ENCODE assay signal across 24 cellular contexts in genomic region chr11:34036456-34036855, GRCh38. TPM values are rescaled to one million over a fixed set of nuclear protein-coding genes. Genes with fewer than 3 reads are reported as not detected.
A peak's percentile ranks its signal among the peaks of the same experiment; 100 is the strongest.
DNase-seq lines count a peak whose midpoint lies in the region; FAIRE-seq and TF ChIP-seq lines count a peak whose summit lies in the region.
"Had no signal": no experiment of that assay in that cellular context is flagged by ENCODE, and none has a peak within 500 bp of the region (broad histone marks: within the 10 kb centered on the region; RNA-seq: fewer than 3 reads in every experiment).

No MANE protein-coding gene starts in this region.

- H3F3A ChIP-seq in smooth muscle cell (ENCODE audit: low read depth), result no peaks in the 10 kb centered on the region

- H3K36me3 ChIP-seq in Caco-2 (ENCODE audit: control insufficient read depth, insufficient read depth, low read length), result no peaks in the 10 kb centered on the region
- no peaks in the 10 kb centered on the region for H3K36me3 ChIP-seq in astrocyte (ENCODE audit: insufficient read depth, low read length)
- no peaks in the 10 kb centered on the region for H3K36me3 ChIP-seq in hepatocyte (replicated peaks; ENCODE audit: insufficient read depth, low read depth)
- no peaks in the 10 kb centered on the region for H3K36me3 ChIP-seq in Karpas-422 (ENCODE audit: insufficient read depth, low read length)
- no peaks in the 10 kb centered on the region for H3K36me3 ChIP-seq in smooth muscle cell (ENCODE audit: low read depth)
- H3K36me3 ChIP-seq: BLaER1 had no signal

- POLR2A ChIA-PET in Caco-2 (lab: Charles Lee), result interaction anchor here (0.7 kb wide), 1 partner anchor 13 kb away, joined by 3 read pairs; no protein-coding TSS in a partner anchor

- H3K27ac Mint-ChIP-seq in Caco-2 (ENCODE audit: unreplicated experiment), result peak overlapping the region; percentile 9
- no peak overlapping the region for H3K27ac Mint-ChIP-seq in astrocyte (ENCODE audit: unreplicated experiment)
- H3K27ac Mint-ChIP-seq in mesothelial cell of epicardium, result peak overlapping the region; percentile 19
- no peak overlapping the region for H3K27ac Mint-ChIP-seq in immature natural killer cell
- H3K27ac Mint-ChIP-seq: CD4-positive, CD25-positive, alpha-beta regulatory T cell had no signal

- H2AFZ ChIP-seq in astrocyte (ENCODE audit: low read depth, low read length) (no peak overlapping the region), hepatocyte (no peak overlapping the region), Karpas-422 (ENCODE audit: low read length) (no peak overlapping the region), smooth muscle cell (ENCODE audit: low read depth) (no peak overlapping the region)

- CTCF ChIA-PET in Caco-2 (lab: Charles Lee), result no interaction called here

- BruUV-seq in Caco-2 (replicated peaks; lab: Mats Ljungman, UMichigan), result no TSS peak

- H3K79me2 ChIP-seq in astrocyte (ENCODE audit: insufficient read depth, low read length) (no peaks in the 10 kb centered on the region), hepatocyte (no peaks in the 10 kb centered on the region), Karpas-422 (ENCODE audit: low read length) (no peaks in the 10 kb centered on the region), smooth muscle cell (ENCODE audit: low read depth) (no peaks in the 10 kb centered on the region)

- H3K27me3 Mint-ChIP-seq in Caco-2 (ENCODE audit: insufficient read depth, unreplicated experiment) (no peaks in the 10 kb centered on the region), astrocyte (ENCODE audit: low read depth, unreplicated experiment) (peaks cover 8% of the 10 kb centered on the region), mesothelial cell of epicardium (ENCODE audit: low read depth) (no peaks in the 10 kb centered on the region), immature natural killer cell (ENCODE audit: low read depth in 3 of 3) (peaks cover 0 to 3% (median 3%) of the 10 kb centered on the region in 3 donors)

- no peak for TF ChIP-seq CTCF in Caco-2 (IDR thresholded peaks at IDR 0.05; ENCODE audit: insufficient read depth in 1 of 2, low read depth in 1 of 2, low read length in 1 of 2, severe bottlenecking in 1 of 2, unreplicated experiment in 1 of 2)
- no peak for TF ChIP-seq CTCF in astrocyte (IDR thresholded peaks at IDR 0.05; ENCODE audit: insufficient read depth, low read depth, low read length)
- TF ChIP-seq CTCF in hepatocyte (IDR thresholded peaks at IDR 0.05; ENCODE audit: poor library complexity), result no peak
- TF ChIP-seq CTCF in mesothelial cell of epicardium (IDR thresholded peaks at IDR 0.05; ENCODE audit: unreplicated experiment), result no peak
- no peak for TF ChIP-seq CTCF in smooth muscle cell (IDR thresholded peaks at IDR 0.05; ENCODE audit: borderline replicate concordance, insufficient read depth, poor library complexity, severe bottlenecking)

- H3K9me2 ChIP-seq in hepatocyte (replicated peaks; ENCODE audit: insufficient read depth) (no peaks in the 10 kb centered on the region), Karpas-422 (replicated peaks; ENCODE audit: insufficient read depth, low read length) (no peaks in the 10 kb centered on the region)

- no peaks in the 10 kb centered on the region for H3K36me3 Mint-ChIP-seq in Caco-2 (ENCODE audit: insufficient read depth, unreplicated experiment)
- no peaks in the 10 kb centered on the region for H3K36me3 Mint-ChIP-seq in astrocyte (ENCODE audit: low read depth, unreplicated experiment)
- H3K36me3 Mint-ChIP-seq in mesothelial cell of epicardium, result no peaks in the 10 kb centered on the region
- H3K36me3 Mint-ChIP-seq in immature natural killer cell, result no peaks in the 10 kb centered on the region
- H3K36me3 Mint-ChIP-seq: CD4-positive, CD25-positive, alpha-beta regulatory T cell had no signal

- H3K27ac ChIP-seq in astrocyte (ENCODE audit: low read depth, low read length), result no peak overlapping the region
- no peak overlapping the region for H3K27ac ChIP-seq in hepatocyte
- no peak overlapping the region for H3K27ac ChIP-seq in Karpas-422 (ENCODE audit: low read length)
- H3K27ac ChIP-seq in smooth muscle cell (ENCODE audit: low read depth), result no peak overlapping the region
- H3K27ac ChIP-seq: BLaER1 had no signal

- in situ Hi-C loops in KBM-7 (cut with MboI; ENCODE audit: low pct_unique_long_range_greater_than_20kb, low sequenced_read_pairs), result no loop called here

- peak in 1 of 2 experiments; percentile 29 for DNase-seq in Caco-2
- peak; percentile 9 for DNase-seq in astrocyte (ENCODE audit: low read depth)
- DNase-seq in hepatocyte (ENCODE audit: low spot score), result peak; percentile 22
- no peak for DNase-seq in mesothelial cell of epicardium (ENCODE audit: low spot score in 2 of 2, unreplicated experiment in 2 of 2)
- DNase-seq in immature natural killer cell, result no peak
- DNase-seq in Karpas-422, result no peak
- no peak for DNase-seq in smooth muscle cell (lab: John Stamatoyannopoulos, UW; ENCODE audit: unreplicated experiment)
- DNase-seq in KBM-7, result no peak
- DNase-seq: 8988T; CD4-positive, CD25-positive, alpha-beta regulatory T cell; MM.1S; NCI-H1417; NCI-H1694; NCI-H2029 treated with DMSO at 0.1 percent for 48 hours; NCI-H446 treated with DMSO at 0.1 percent for 48 hours; NCI-H526; NCI-H82; NK-92 treated with Interleukin-12 subunit alpha and Interleukin-12 subunit beta, amount 100 ng/mL, for 24 hours; PC-3 had no signal

- intact Hi-C loops in Caco-2 (cut with micrococcal nuclease; ENCODE audit: unreplicated experiment), result loop anchor here (2.0 kb wide), 1 partner anchor 14 kb away; the partner anchor contains the start of gene CAPRIN1

- no peaks in the 10 kb centered on the region for H3K9me3 ChIP-seq in Caco-2
- no peaks in the 10 kb centered on the region for H3K9me3 ChIP-seq in astrocyte (ENCODE audit: insufficient read depth, low read depth, low read length)
- H3K9me3 ChIP-seq in hepatocyte (ENCODE audit: low read depth), result no peaks in the 10 kb centered on the region
- no peaks in the 10 kb centered on the region for H3K9me3 ChIP-seq in Karpas-422 (ENCODE audit: low read length)
- no peaks in the 10 kb centered on the region for H3K9me3 ChIP-seq in smooth muscle cell (replicated peaks; ENCODE audit: low read depth)
- H3K9me3 ChIP-seq: BLaER1 had no signal

- no peak for FAIRE-seq in astrocyte (lab: Jason Lieb, UNC)
- FAIRE-seq: D721Med, GM18507, H54, K562 had no signal

- H3K4me1 ChIP-seq in Caco-2 (peaks cover 8% of the 10 kb centered on the region), astrocyte (ENCODE audit: insufficient read depth, low read length) (no peaks in the 10 kb centered on the region), hepatocyte (ENCODE audit: insufficient read depth) (no peaks in the 10 kb centered on the region), Karpas-422 (ENCODE audit: low read length) (peaks cover 3% of the 10 kb centered on the region; the same call in 1 of the 2 replicates), smooth muscle cell (ENCODE audit: low read depth) (no peaks in the 10 kb centered on the region)
- H3K4me1 ChIP-seq: BLaER1 had no signal

- H4K20me1 ChIP-seq in astrocyte (ENCODE audit: insufficient read depth, low read length) (no peaks in the 10 kb centered on the region), hepatocyte (ENCODE audit: insufficient read depth, poor library complexity, severe bottlenecking) (no peaks in the 10 kb centered on the region), Karpas-422 (ENCODE audit: insufficient read depth, low read depth, low read length) (no peaks in the 10 kb centered on the region), smooth muscle cell (ENCODE audit: low read depth) (no peaks in the 10 kb centered on the region)
- H4K20me1 ChIP-seq: BLaER1 had no signal

- H3K27me3 ChIP-seq in Caco-2 (replicated peaks; ENCODE audit: control insufficient read depth, insufficient read depth, low read length), result no peaks in the 10 kb centered on the region
- H3K27me3 ChIP-seq in astrocyte (ENCODE audit: insufficient read depth, low read length), result no peaks in the 10 kb centered on the region
- no peaks in the 10 kb centered on the region for H3K27me3 ChIP-seq in hepatocyte
- H3K27me3 ChIP-seq in Karpas-422 (ENCODE audit: low read length), result no peaks in the 10 kb centered on the region
- no peaks in the 10 kb centered on the region for H3K27me3 ChIP-seq in smooth muscle cell (ENCODE audit: low read depth)
- H3K27me3 ChIP-seq: BLaER1 had no signal

- H3K9ac ChIP-seq in astrocyte (ENCODE audit: low read length), result no peak overlapping the region
- H3K9ac ChIP-seq in Karpas-422 (ENCODE audit: low read length), result no peak overlapping the region
- no peak overlapping the region for H3K9ac ChIP-seq in smooth muscle cell (ENCODE audit: low read depth)
- H3K9ac ChIP-seq: BLaER1 had no signal

- H3K9me3 Mint-ChIP-seq in Caco-2 (ENCODE audit: unreplicated experiment) (no peaks in the 10 kb centered on the region), astrocyte (ENCODE audit: unreplicated experiment) (no peaks in the 10 kb centered on the region), mesothelial cell of epicardium (peaks cover 6% of the 10 kb centered on the region), immature natural killer cell (peaks cover 0 to 4% (median 0%) of the 10 kb centered on the region in 6 donors)

- no peak overlapping the region for H3K4me3 ChIP-seq in Caco-2 (ENCODE audit: low read depth, low read length)
- no peak overlapping the region for H3K4me3 ChIP-seq in astrocyte (ENCODE audit: insufficient read depth, low read depth, low read length)
- H3K4me3 ChIP-seq in hepatocyte, result no peak overlapping the region
- H3K4me3 ChIP-seq in Karpas-422 (ENCODE audit: low read length), result no peak overlapping the region
- no peak overlapping the region for H3K4me3 ChIP-seq in smooth muscle cell
- H3K4me3 ChIP-seq: BLaER1, K562 had no signal

- peaks cover 8% of the 10 kb centered on the region for H3K4me1 Mint-ChIP-seq in Caco-2 (ENCODE audit: low read depth, unreplicated experiment)
- H3K4me1 Mint-ChIP-seq in astrocyte (ENCODE audit: low read depth, unreplicated experiment), result no peaks in the 10 kb centered on the region
- H3K4me1 Mint-ChIP-seq in mesothelial cell of epicardium, result peaks cover 12% of the 10 kb centered on the region
- H3K4me1 Mint-ChIP-seq in immature natural killer cell, result no peaks in the 10 kb centered on the region
- H3K4me1 Mint-ChIP-seq: CD4-positive, CD25-positive, alpha-beta regulatory T cell had no signal

- H3K4me2 ChIP-seq in astrocyte (ENCODE audit: low read length), result no peak overlapping the region
- no peak overlapping the region for H3K4me2 ChIP-seq in hepatocyte
- no peak overlapping the region for H3K4me2 ChIP-seq in Karpas-422 (ENCODE audit: low read depth, low read length, poor library complexity, severe bottlenecking)
- no peak overlapping the region for H3K4me2 ChIP-seq in smooth muscle cell
- H3K4me2 ChIP-seq: BLaER1 had no signal

- H3K4me3 Mint-ChIP-seq in Caco-2 (ENCODE audit: unreplicated experiment) (no peak overlapping the region), astrocyte (ENCODE audit: unreplicated experiment) (no peak overlapping the region), mesothelial cell of epicardium (no peak overlapping the region), immature natural killer cell (no peak overlapping the region)
- H3K4me3 Mint-ChIP-seq: CD4-positive, CD25-positive, alpha-beta regulatory T cell had no signal

- 75% methylated on average over 1 of the region's 1 CpG for WGBS in hepatocyte (ENCODE audit: low lambda C conversion rate, missing lambda C conversion rate)
- 89% methylated on average over 1 of the region's 1 CpG for WGBS in smooth muscle cell (ENCODE audit: low lambda C conversion rate)

RNA-seq across cellular contexts. Expression of gene CAPRIN1, which starts 15.1 kb away (rescaled TPM):
- total RNA-seq in Caco-2 (2022), result 217 and 224 TPM in 2 replicates
- total RNA-seq in astrocyte, result 294 and 309 TPM in 2 replicates
- total RNA-seq in hepatocyte, result 189 and 217 TPM in 2 replicates
- polyA plus RNA-seq in hepatocyte, result 85.1 and 102 TPM in 2 replicates
- total RNA-seq in mesothelial cell of epicardium, result 298 to 307 TPM (median 302 TPM) in 3 replicates
- 10 to 100 TPM; 27.8 to 71.2 (median 43.3) TPM for polyA plus RNA-seq in immature natural killer cell
- total RNA-seq in Karpas-422 (2014; rRNA removed; shearing (Covaris generic); ENCODE audit: low replicate concordance), result 195 and 234 TPM in 2 replicates
- 215 and 219 TPM in 2 replicates for total RNA-seq in smooth muscle cell
- 93.9 and 96.7 TPM in 2 replicates for polyA plus RNA-seq in smooth muscle cell

Comparison
In these comparisons a context has a peak if more than half of its experiments do, and no peak if none do; other contexts are left out.
1. DNase-seq: peak in astrocyte (single experiment) and hepatocyte (single experiment); none in mesothelial cell of epicardium (0 of 2), immature natural killer cell (0 of 3), Karpas-422 (single experiment), smooth muscle cell (single experiment) and KBM-7 (single experiment).
2. H3K27ac Mint-ChIP-seq: peak in Caco-2 (single experiment) and mesothelial cell of epicardium (single experiment); none in astrocyte (single experiment) and immature natural killer cell (0 of 6).